In the genomic region with DNA sequence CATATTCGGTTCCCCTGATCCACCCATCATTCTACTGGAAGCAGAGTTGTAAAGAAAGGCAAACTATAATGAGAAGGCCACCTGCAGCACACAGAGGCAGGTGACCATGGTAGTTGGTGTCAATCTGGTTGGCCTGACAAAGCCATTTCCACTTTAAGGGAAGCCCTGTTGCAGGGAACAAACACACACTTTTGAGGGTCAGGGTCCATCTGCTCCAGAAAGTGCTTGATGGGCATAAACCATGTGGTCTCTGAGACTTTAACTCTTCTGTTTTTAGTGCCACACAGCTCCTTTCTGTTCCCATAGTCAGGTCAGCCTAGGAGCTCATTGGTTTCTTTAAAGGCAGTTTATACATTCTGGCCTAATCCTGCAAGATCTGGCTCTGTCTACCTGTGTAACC, we compare ENCODE assay signal across 1 cellular context.
TF ChIP-seq lines count a peak whose summit lies in the region.

No MANE protein-coding gene starts in this region.

TF ChIP-seq in K562, 482 proteins besides CTCF, POLR2A, EP300 and RAD21:
- TF ChIP-seq CHD2 (IDR thresholded peaks at IDR 0.05; ENCODE audit: low read depth, low read length) = no peak
- TF ChIP-seq ZNF316 (IDR thresholded peaks at IDR 0.05) = 0 out of 2 replicates have a peak, but pooled peaks have one; percentile 20
- no peak for TF ChIP-seq DMBX1 (CRISPR knock-in tag; IDR thresholded peaks at IDR 0.05; ENCODE audit: borderline replicate concordance)
- TF ChIP-seq HMG20A (CRISPR knock-in tag; conservative IDR thresholded peaks at IDR 0.05) = no peak
- 0 out of 2 replicates have a peak, but pooled peaks have one; percentile 15 for TF ChIP-seq POLR2AphosphoS5 (IDR thresholded peaks at IDR 0.05; ENCODE audit: control insufficient read depth, insufficient read depth, low read depth, low read length)
